ENCODE assay signal across 18 cellular contexts in the genomic region with DNA sequence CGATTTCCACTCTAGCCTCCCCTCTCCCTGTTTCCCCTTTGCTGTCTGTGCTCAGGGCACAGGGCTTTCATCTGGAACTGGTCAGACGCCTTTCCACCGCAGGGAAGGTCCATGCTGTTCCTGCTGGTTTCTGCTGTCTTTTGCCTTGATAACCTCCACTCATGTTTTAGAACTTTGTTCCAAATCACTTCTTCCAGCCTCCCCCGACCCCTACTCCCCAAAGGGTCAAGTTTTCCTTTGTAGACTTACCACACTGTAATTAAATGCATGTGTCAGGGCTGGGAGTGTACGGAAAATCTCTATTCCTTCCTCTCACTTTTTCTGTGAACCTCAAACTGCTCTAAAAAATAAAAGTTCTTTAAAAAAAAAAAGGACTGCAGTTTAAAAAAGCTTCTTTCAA. TPM values are rescaled to one million over a fixed set of nuclear protein-coding genes. Genes with fewer than 3 reads are reported as not detected.
DNase-seq lines count a peak whose midpoint lies in the region; ATAC-seq and TF ChIP-seq lines count a peak whose summit lies in the region.
"Had no signal": no experiment of that assay in that cellular context is flagged by ENCODE, and none has a peak within 500 bp of the region (broad histone marks: within the 10 kb centered on the region; RNA-seq: fewer than 3 reads in every experiment).

No MANE protein-coding gene starts in this region.

- DNase-seq in HFF-Myc (ENCODE audit: extremely low read depth, low read depth) (peak; percentile 11), astrocyte of the cerebellum (ENCODE audit: low read depth) (peak; percentile 33), kidney glomerular epithelial cell (lab: John Stamatoyannopoulos, UW) (peak; percentile 15), smooth muscle cell of the brain vasculature (ENCODE audit: low read depth, low spot score) (peak; percentile 32), NOMO-1 (lab: John Stamatoyannopoulos, UW; ENCODE audit: unreplicated experiment in 2 of 2) (no peak), activated gamma-delta T cell (lab: John Stamatoyannopoulos, UW) (no peak), right lobe of liver (no peak)
- DNase-seq in activated naive CD4-positive, alpha-beta T cell (lab: John Stamatoyannopoulos, UW) = no peak
- DNase-seq: GF-D8, KG1, MG63, NCI-H1092, NCI-H2081 treated with DMSO at 0.1 percent for 48 hours, NCI-H510A, NCI-H82 had no signal

- TF ChIP-seq CTCF in HFF-Myc (IDR thresholded peaks at IDR 0.05; ENCODE audit: low read depth, low read length, missing control alignments) (no peak), astrocyte of the cerebellum (IDR thresholded peaks at IDR 0.05; ENCODE audit: low read depth, low read length, missing control alignments) (no peak), right lobe of liver (IDR thresholded peaks at IDR 0.05) (no peak)

- H3K4me1 ChIP-seq in right lobe of liver = no peaks in the 10 kb centered on the region

- no peak overlapping the region for H3K4me3 ChIP-seq in HFF-Myc (replicated peaks; ENCODE audit: low read depth, low read length)
- no peak overlapping the region for H3K4me3 ChIP-seq in astrocyte of the cerebellum (ENCODE audit: low read depth, low read length)
- no peak overlapping the region for H3K4me3 ChIP-seq in right lobe of liver
- H3K4me3 ChIP-seq: BLaER1 treated with 17β-estradiol and CSF1 and Interleukin-3, amounts not matched to agents 10 nM and 100 nM; MG63; SK-N-MC had no signal

- WGBS in right lobe of liver (ENCODE audit: insufficient coverage, low coverage, low lambda C conversion rate, missing lambda C conversion rate) = 93% methylated on average over 5 of the region's 5 CpGs

- no peak for TF ChIP-seq POLR2A in right lobe of liver (IDR thresholded peaks at IDR 0.05)

- H3K27ac ChIP-seq in right lobe of liver = no peak overlapping the region
- H3K27ac ChIP-seq: BLaER1 treated with 17β-estradiol and CSF1 and Interleukin-3, amounts not matched to agents 10 nM and 100 nM; SK-N-MC had no signal

- peaks cover 0 to 4% (median 0%) of the 10 kb centered on the region in 4 donors for H3K36me3 ChIP-seq in right lobe of liver
- H3K36me3 ChIP-seq: MG63 had no signal

- no peak for ATAC-seq in right lobe of liver
- ATAC-seq: HepG2 had no signal

- H3K27me3 ChIP-seq in right lobe of liver = no peaks in the 10 kb centered on the region
- H3K27me3 ChIP-seq: BLaER1 treated with 17β-estradiol and CSF1 and Interleukin-3, amounts not matched to agents 10 nM and 100 nM; MG63 had no signal

- intact Hi-C loops in right lobe of liver (cut with DNase I) = no loop called here

- H3K9me3 ChIP-seq in right lobe of liver = no peaks in the 10 kb centered on the region
- H3K9me3 ChIP-seq: BLaER1 treated with 17β-estradiol and CSF1 and Interleukin-3, amounts not matched to agents 10 nM and 100 nM; MG63 had no signal

- in situ Hi-C loops in astrocyte of the cerebellum (cut with HindIII; ENCODE audit: low sequenced_read_pairs) = no loop called here

RNA-seq across cellular contexts. Expression of gene ANAPC4, which starts 31.2 kb away (rescaled TPM):
- total RNA-seq in right lobe of liver = 10 to 100 TPM in 5 of 6 experiments, 1 to 10 TPM in 1; 7.2 to 13.9 (median 11.4) TPM

RNA-seq across cellular contexts. Expression of gene ZCCHC4, which starts 33.3 kb away (rescaled TPM):
- 1 to 10 TPM; 2.9 to 6.9 (median 3.9) TPM for total RNA-seq in right lobe of liver

Comparison
In these comparisons a context has a peak if more than half of its experiments do, and no peak if none do; other contexts are left out.
1. DNase-seq: peak in HFF-Myc (single experiment), astrocyte of the cerebellum (single experiment), kidney glomerular epithelial cell (single experiment) and smooth muscle cell of the brain vasculature (single experiment); none in NOMO-1 (0 of 2), activated gamma-delta T cell (single experiment), activated naive CD4-positive, alpha-beta T cell (0 of 4) and right lobe of liver (0 of 3).